8 cellular contexts compared by ENCODE assay signal in genomic region chr11:125902927-125903752, GRCh38. TPM values are rescaled to one million over a fixed set of nuclear protein-coding genes. Genes with fewer than 3 reads are reported as not detected.
DNase-seq lines count a peak whose midpoint lies in the region; ATAC-seq and TF ChIP-seq lines count a peak whose summit lies in the region.

A gene with protein sequence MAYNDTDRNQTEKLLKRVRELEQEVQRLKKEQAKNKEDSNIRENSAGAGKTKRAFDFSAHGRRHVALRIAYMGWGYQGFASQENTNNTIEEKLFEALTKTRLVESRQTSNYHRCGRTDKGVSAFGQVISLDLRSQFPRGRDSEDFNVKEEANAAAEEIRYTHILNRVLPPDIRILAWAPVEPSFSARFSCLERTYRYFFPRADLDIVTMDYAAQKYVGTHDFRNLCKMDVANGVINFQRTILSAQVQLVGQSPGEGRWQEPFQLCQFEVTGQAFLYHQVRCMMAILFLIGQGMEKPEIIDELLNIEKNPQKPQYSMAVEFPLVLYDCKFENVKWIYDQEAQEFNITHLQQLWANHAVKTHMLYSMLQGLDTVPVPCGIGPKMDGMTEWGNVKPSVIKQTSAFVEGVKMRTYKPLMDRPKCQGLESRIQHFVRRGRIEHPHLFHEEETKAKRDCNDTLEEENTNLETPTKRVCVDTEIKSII (minus strand): TSS chr11:125903206. CDS start chr11:125896284, 6,922 bp downstream.

- DNase-seq in NCI-H748 (lab: John Stamatoyannopoulos, UW; ENCODE audit: unreplicated experiment) (peak; percentile 89), dermis blood vessel endothelial cell (peak; percentile 91), left lung (peak; percentile 91 to 97)
- DNase-seq in activated CD4-positive, alpha-beta T cell treated with anti-CD3 and anti-CD28 coated beads, Interleukin-2, amount 50 U/mL, for 24 hours (ENCODE audit: low read depth in 1 of 2, low spot score in 1 of 2): peak; percentile 77 to 83
- DNase-seq in stimulated activated CD4-positive, alpha-beta T cell treated with anti-CD3 and anti-CD28 coated beads, Interleukin-2, amount 100 ng/mL, for 48 hours: peak; percentile 82

- H3K9me3 ChIP-seq in left lung: no peaks in the 10 kb centered on the region

- peaks cover 15 to 27% of the 10 kb centered on the region in 2 donors for H3K4me1 ChIP-seq in left lung

- H3K4me3 ChIP-seq in left lung: peak within 1 kb of the TSS; percentile 47 to 62

- intact Hi-C loops in left lung (cut with DNase I): no loop called here

- H3K27ac ChIP-seq in C4-2B (peak within 1 kb of the TSS; percentile 63), left lung (peak within 1 kb of the TSS; percentile 58 to 83)

- no peak for TF ChIP-seq CTCF in C4-2B (conservative IDR thresholded peaks at IDR 0.05)
- TF ChIP-seq CTCF in left lung (IDR thresholded peaks at IDR 0.05): no peak

- H3K27me3 ChIP-seq in left lung: peaks cover 18 to 37% of the 10 kb centered on the region in 2 donors

- H3K36me3 ChIP-seq in left lung: peaks cover 0 to 14% of the 10 kb centered on the region in 2 donors

- peak; percentile 99 for ATAC-seq in GM19372 (IDR thresholded peaks at IDR 0.05; ENCODE audit: low read depth, unreplicated experiment)
- ATAC-seq in HG03521 (IDR thresholded peaks at IDR 0.05; ENCODE audit: unreplicated experiment): peak; percentile 88
- ATAC-seq in left lung: peak; percentile 98

RNA-seq across cellular contexts. Expression of the gene that starts here (rescaled TPM):
- 13.4 and 19.7 TPM in 2 replicates for total RNA-seq in dermis blood vessel endothelial cell
- 10 to 100 TPM in 1 of 2 donors, 1 to 10 TPM in 1; 8.7 to 12.6 TPM for total RNA-seq in left lung

Comparison
In these comparisons a context has a peak if more than half of its experiments do, and no peak if none do; other contexts are left out.
1. Peak in every context shown above with its lines: DNase-seq, ATAC-seq, H3K4me3 ChIP-seq and H3K27ac ChIP-seq.